In the genomic region with DNA sequence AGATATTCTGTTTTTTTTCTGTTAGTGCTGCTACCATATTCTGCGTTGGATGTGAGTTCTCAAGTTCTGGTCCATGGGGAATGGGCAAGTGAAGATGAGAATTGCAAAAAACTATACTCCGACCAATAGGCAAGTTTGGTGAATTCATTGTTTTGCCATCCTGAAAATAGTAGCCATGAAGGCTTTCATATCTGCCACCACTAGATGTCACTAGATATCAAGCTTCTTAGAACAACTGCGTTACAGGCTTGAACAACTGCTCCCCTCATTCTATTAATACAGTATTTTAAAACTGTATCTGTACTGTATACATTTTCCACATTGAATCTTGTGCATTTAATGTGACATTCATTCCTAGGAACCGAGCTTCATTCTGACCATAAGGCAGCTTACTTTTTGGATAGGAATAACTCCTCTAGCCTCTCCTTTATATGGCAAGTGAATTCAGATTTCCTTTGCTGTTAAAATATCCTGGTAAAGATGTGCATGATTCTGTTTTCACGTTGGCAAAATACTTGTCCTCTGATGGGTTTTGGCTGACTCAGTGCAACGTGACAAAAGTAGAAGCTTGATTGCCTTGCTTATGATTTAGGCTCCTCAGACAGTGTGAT, we compare ENCODE assay signal across 1 cellular context.
TF ChIP-seq lines count a peak whose summit lies in the region.

No MANE protein-coding gene starts in this region.

TF ChIP-seq in GM23338, 12 proteins besides CTCF, POLR2A, EP300 and RAD21 (continued from another document):
- TF ChIP-seq, protein P1, sequence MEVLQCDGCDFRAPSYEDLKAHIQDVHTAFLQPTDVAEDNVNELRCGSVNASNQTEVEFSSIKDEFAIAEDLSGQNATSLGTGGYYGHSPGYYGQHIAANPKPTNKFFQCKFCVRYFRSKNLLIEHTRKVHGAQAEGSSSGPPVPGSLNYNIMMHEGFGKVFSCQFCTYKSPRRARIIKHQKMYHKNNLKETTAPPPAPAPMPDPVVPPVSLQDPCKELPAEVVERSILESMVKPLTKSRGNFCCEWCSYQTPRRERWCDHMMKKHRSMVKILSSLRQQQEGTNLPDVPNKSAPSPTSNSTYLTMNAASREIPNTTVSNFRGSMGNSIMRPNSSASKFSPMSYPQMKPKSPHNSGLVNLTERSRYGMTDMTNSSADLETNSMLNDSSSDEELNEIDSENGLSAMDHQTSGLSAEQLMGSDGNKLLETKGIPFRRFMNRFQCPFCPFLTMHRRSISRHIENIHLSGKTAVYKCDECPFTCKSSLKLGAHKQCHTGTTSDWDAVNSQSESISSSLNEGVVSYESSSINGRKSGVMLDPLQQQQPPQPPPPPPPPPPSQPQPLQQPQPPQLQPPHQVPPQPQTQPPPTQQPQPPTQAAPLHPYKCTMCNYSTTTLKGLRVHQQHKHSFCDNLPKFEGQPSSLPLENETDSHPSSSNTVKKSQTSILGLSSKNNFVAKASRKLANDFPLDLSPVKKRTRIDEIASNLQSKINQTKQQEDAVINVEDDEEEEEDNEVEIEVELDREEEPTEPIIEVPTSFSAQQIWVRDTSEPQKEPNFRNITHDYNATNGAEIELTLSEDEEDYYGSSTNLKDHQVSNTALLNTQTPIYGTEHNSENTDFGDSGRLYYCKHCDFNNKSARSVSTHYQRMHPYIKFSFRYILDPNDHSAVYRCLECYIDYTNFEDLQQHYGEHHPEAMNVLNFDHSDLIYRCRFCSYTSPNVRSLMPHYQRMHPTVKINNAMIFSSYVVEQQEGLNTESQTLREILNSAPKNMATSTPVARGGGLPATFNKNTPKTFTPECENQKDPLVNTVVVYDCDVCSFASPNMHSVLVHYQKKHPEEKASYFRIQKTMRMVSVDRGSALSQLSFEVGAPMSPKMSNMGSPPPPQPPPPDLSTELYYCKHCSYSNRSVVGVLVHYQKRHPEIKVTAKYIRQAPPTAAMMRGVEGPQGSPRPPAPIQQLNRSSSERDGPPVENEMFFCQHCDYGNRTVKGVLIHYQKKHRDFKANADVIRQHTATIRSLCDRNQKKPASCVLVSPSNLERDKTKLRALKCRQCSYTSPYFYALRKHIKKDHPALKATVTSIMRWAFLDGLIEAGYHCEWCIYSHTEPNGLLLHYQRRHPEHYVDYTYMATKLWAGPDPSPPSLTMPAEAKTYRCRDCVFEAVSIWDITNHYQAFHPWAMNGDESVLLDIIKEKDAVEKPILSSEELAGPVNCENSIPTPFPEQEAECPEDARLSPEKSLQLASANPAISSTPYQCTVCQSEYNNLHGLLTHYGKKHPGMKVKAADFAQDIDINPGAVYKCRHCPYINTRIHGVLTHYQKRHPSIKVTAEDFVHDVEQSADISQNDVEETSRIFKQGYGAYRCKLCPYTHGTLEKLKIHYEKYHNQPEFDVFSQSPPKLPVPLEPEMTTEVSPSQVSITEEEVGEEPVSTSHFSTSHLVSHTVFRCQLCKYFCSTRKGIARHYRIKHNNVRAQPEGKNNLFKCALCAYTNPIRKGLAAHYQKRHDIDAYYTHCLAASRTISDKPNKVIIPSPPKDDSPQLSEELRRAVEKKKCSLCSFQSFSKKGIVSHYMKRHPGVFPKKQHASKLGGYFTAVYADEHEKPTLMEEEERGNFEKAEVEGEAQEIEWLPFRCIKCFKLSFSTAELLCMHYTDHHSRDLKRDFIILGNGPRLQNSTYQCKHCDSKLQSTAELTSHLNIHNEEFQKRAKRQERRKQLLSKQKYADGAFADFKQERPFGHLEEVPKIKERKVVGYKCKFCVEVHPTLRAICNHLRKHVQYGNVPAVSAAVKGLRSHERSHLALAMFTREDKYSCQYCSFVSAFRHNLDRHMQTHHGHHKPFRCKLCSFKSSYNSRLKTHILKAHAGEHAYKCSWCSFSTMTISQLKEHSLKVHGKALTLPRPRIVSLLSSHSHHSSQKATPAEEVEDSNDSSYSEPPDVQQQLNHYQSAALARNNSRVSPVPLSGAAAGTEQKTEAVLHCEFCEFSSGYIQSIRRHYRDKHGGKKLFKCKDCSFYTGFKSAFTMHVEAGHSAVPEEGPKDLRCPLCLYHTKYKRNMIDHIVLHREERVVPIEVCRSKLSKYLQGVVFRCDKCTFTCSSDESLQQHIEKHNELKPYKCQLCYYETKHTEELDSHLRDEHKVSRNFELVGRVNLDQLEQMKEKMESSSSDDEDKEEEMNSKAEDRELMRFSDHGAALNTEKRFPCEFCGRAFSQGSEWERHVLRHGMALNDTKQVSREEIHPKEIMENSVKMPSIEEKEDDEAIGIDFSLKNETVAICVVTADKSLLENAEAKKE (CRISPR knock-in tag; IDR thresholded peaks at IDR 0.05) = no peak
- no peak for TF ChIP-seq EZH2phosphoT487 (IDR thresholded peaks at IDR 0.05; ENCODE audit: unreplicated experiment)
- TF ChIP-seq ZNF331 (CRISPR knock-in tag; IDR thresholded peaks at IDR 0.05; ENCODE audit: low read depth) = no peak
